In the genomic region with DNA sequence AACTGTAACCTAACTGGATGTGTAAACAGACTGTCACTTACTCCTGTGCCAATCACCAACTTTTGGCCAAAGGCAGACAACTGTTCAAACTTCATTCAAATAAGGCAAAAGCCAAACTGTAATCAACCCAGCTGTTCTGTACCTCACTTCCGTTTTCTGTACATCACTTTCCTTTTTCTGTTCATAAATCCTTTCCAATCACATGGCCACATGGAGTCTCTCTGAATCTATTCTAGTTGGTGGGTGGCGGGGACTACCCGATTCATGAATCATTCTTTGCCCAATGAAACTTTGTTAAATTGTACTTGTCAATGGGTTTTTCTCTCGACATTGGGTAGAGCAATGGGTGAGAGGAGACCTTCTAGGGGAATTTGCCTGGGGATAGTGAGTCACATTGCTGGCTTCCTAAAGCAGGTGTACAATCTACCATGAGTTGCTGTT, we compare ENCODE assay signal across 9 cellular contexts.
A peak's percentile ranks its signal among the peaks of the same experiment; 100 is the strongest.
DNase-seq lines count a peak whose midpoint lies in the region; ATAC-seq, FAIRE-seq and TF ChIP-seq lines count a peak whose summit lies in the region.
"Had no signal": no experiment of that assay in that cellular context is flagged by ENCODE, and none has a peak within 500 bp of the region (broad histone marks: within the 10 kb centered on the region; RNA-seq: fewer than 3 reads in every experiment).

No MANE protein-coding gene starts in this region.

- H2AFZ ChIP-seq in endothelial cell of umbilical vein (ENCODE audit: low read depth, low read length), result no peak overlapping the region

- no peak overlapping the region for H3K9ac ChIP-seq in endothelial cell of umbilical vein (replicated peaks; ENCODE audit: extremely low read depth, insufficient read depth, low read length)

- TF ChIP-seq POLR2A in endothelial cell of umbilical vein (IDR thresholded peaks at IDR 0.05; ENCODE audit: low read depth, low read length) (no peak), vagina (IDR thresholded peaks at IDR 0.05) (no peak), upper lobe of left lung (IDR thresholded peaks at IDR 0.05) (no peak)

- peak; percentile 18 for FAIRE-seq in endothelial cell of umbilical vein (lab: Jason Lieb, UNC)

- intact Hi-C loops in endothelial cell of umbilical vein (cut with micrococcal nuclease), result no loop called here
- intact Hi-C loops in vagina (cut with DNase I), result loop anchor here (10.0 kb wide), 1 partner anchor 85 kb away; no protein-coding TSS in a partner anchor

- H3K4me2 ChIP-seq in endothelial cell of umbilical vein (ENCODE audit: insufficient read depth, low read length), result no peak overlapping the region

- no peaks in the 10 kb centered on the region for H3K9me1 ChIP-seq in endothelial cell of umbilical vein (replicated peaks; ENCODE audit: control insufficient read depth, extremely low read depth, insufficient read depth, low read length)

- H3K36me3 ChIP-seq in endothelial cell of umbilical vein (ENCODE audit: control insufficient read depth in 2 of 2, extremely low read depth in 1 of 2, insufficient read depth in 2 of 2, low read length in 2 of 2) (no peaks in the 10 kb centered on the region), vagina (no peaks in the 10 kb centered on the region), upper lobe of left lung (no peaks in the 10 kb centered on the region)
- H3K36me3 ChIP-seq: lower lobe of right lung had no signal

- WGBS in upper lobe of left lung, 2 donors, result 91 to 92% methylated on average over 4 of the region's 4 CpGs

- no peak for TF ChIP-seq CTCF in endothelial cell of umbilical vein (IDR thresholded peaks at IDR 0.05; ENCODE audit: extremely low read depth in 1 of 2, insufficient read depth in 1 of 2, low read depth in 1 of 2, low read length in 2 of 2)
- no peak for TF ChIP-seq CTCF in vagina (IDR thresholded peaks at IDR 0.05)
- TF ChIP-seq CTCF in upper lobe of left lung (IDR thresholded peaks at IDR 0.05), result no peak

- H3K4me1 ChIP-seq in endothelial cell of umbilical vein (ENCODE audit: control insufficient read depth, extremely low read depth, insufficient read depth, low read length) (no peaks in the 10 kb centered on the region), vagina (peaks cover 51% of the 10 kb centered on the region), upper lobe of left lung (peaks cover 0 to 21% (median 16%) of the 10 kb centered on the region in 4 donors)

- ATAC-seq in HG03565 (IDR thresholded peaks at IDR 0.05; ENCODE audit: unreplicated experiment) (peak; percentile 58), upper lobe of left lung (ENCODE audit: low FRiP score in 2 of 2) (no peak)

- H3K27me3 ChIP-seq in endothelial cell of umbilical vein (ENCODE audit: control insufficient read depth in 2 of 2, insufficient read depth in 2 of 2, low read length in 2 of 2) (no peaks in the 10 kb centered on the region), vagina (no peaks in the 10 kb centered on the region), upper lobe of left lung (no peaks in the 10 kb centered on the region)

- CTCF ChIA-PET in endothelial cell of umbilical vein (lab: Charles Lee), result no interaction called here

- no peak overlapping the region for H3K4me3 ChIP-seq in endothelial cell of umbilical vein (replicated peaks in 1 of 3; ENCODE audit: insufficient read depth in 1 of 3, low read depth in 1 of 3, low read length in 3 of 3)
- H3K4me3 ChIP-seq in vagina, result no peak overlapping the region
- no peak overlapping the region for H3K4me3 ChIP-seq in upper lobe of left lung
- H3K4me3 ChIP-seq: lower lobe of right lung had no signal

- H4K20me1 ChIP-seq in endothelial cell of umbilical vein (replicated peaks; ENCODE audit: control insufficient read depth, extremely low read depth, insufficient read depth, low read length), result no peaks in the 10 kb centered on the region

- H3K9me3 ChIP-seq in endothelial cell of umbilical vein (replicated peaks; ENCODE audit: control insufficient read depth, insufficient read depth, low read length), result no peaks in the 10 kb centered on the region
- no peaks in the 10 kb centered on the region for H3K9me3 ChIP-seq in vagina
- H3K9me3 ChIP-seq in upper lobe of left lung, result no peaks in the 10 kb centered on the region
- H3K9me3 ChIP-seq: lower lobe of right lung had no signal

- H3K27ac ChIP-seq in endothelial cell of umbilical vein (ENCODE audit: insufficient read depth, low read depth, low read length), result no peak overlapping the region
- H3K27ac ChIP-seq in vagina, result peak overlapping the region; percentile 38
- no peak overlapping the region for H3K27ac ChIP-seq in upper lobe of left lung
- H3K27ac ChIP-seq: lower lobe of right lung had no signal

- POLR2A ChIA-PET in endothelial cell of umbilical vein (lab: Charles Lee), result no interaction called here

- BruUV-seq in endothelial cell of umbilical vein (replicated peaks; lab: Mats Ljungman, UMichigan), result no TSS peak

- dilution Hi-C loops in endothelial cell of umbilical vein (cut with MboI; ENCODE audit: extremely low pct_ligation_motif_present, low sequenced_read_pairs), result no loop called here

- peak; percentile 69 for DNase-seq in stimulated activated naive CD4-positive, alpha-beta T cell treated with Interleukin-2 at 50 U/mL for 16 hours (lab: John Stamatoyannopoulos, UW)
- no peak for DNase-seq in stimulated activated naive CD4-positive, alpha-beta T cell (lab: John Stamatoyannopoulos, UW)
- DNase-seq in endothelial cell of umbilical vein (ENCODE audit: low read depth, low spot score) (no peak), vagina (ENCODE audit: extremely low spot score in 2 of 2) (no peak), upper lobe of left lung (no peak), SK-N-DZ (ENCODE audit: low spot score) (no peak), cerebellar nuclear complex (lab: John Stamatoyannopoulos, UW) (no peak)
- DNase-seq: lower lobe of right lung had no signal

- H3K79me2 ChIP-seq in endothelial cell of umbilical vein (ENCODE audit: control insufficient read depth, insufficient read depth, low read length), result no peaks in the 10 kb centered on the region

- no peak for TF ChIP-seq EP300 in upper lobe of left lung (IDR thresholded peaks at IDR 0.05)

TF ChIP-seq in endothelial cell of umbilical vein, 7 proteins besides CTCF, POLR2A, EP300 and RAD21:
- TF ChIP-seq FOS (IDR thresholded peaks at IDR 0.05; ENCODE audit: borderline replicate concordance, insufficient read depth, low read length) (no peak), EZH2 (IDR thresholded peaks at IDR 0.05; ENCODE audit: borderline replicate concordance, low read depth, low read length, severe bottlenecking) (no peak), MYC (IDR thresholded peaks at IDR 0.05; ENCODE audit: low read depth, low read length) (no peak), JUN (IDR thresholded peaks at IDR 0.05; ENCODE audit: borderline replicate concordance, insufficient read depth, insufficient read length, low read depth) (no peak), POLR2AphosphoS5 (IDR thresholded peaks at IDR 0.05; ENCODE audit: insufficient read depth, low read depth, low read length) (no peak), GATA2 (IDR thresholded peaks at IDR 0.05; ENCODE audit: insufficient read depth, insufficient read length, low read depth, low read length) (no peak)
- TF ChIP-seq, protein P1, sequence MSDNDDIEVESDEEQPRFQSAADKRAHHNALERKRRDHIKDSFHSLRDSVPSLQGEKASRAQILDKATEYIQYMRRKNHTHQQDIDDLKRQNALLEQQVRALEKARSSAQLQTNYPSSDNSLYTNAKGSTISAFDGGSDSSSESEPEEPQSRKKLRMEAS (IDR thresholded peaks at IDR 0.05; ENCODE audit: insufficient read depth, insufficient read length), result no peak
TF ChIP-seq in endothelial cell of umbilical vein: peak in this region for 0.
